9 cellular contexts compared by ENCODE assay signal in genomic region chr11:4636962-4637661, GRCh38. TPM values are rescaled to one million over a fixed set of nuclear protein-coding genes. Genes with fewer than 3 reads are reported as not detected.
DNase-seq lines count a peak whose midpoint lies in the region; ATAC-seq and TF ChIP-seq lines count a peak whose summit lies in the region.
"Had no signal": no experiment of that assay in that cellular context is flagged by ENCODE, and none has a peak within 500 bp of the region (broad histone marks: within the 10 kb centered on the region; RNA-seq: fewer than 3 reads in every experiment).

TSS of gene OR51D1 (plus strand) at chr11:4637477. CDS start at chr11:4639791, 2,314 bp downstream.

- ATAC-seq in GM19324 (IDR thresholded peaks at IDR 0.05; ENCODE audit: low FRiP score, unreplicated experiment), result peak; percentile 88
- ATAC-seq in HG03439 (IDR thresholded peaks at IDR 0.05; ENCODE audit: unreplicated experiment), result peak; percentile 93
- ATAC-seq in lung (ENCODE audit: insufficient read depth, low FRiP score), result peak; percentile 87

- no peaks in the 10 kb centered on the region for H3K4me1 Mint-ChIP-seq in activated CD4-positive, alpha-beta T cell treated with anti-CD3 and anti-CD28 coated beads, Interleukin-2, amount 10 ng/mL, durations not matched to agents 24 days and 14 days

- H3K36me3 ChIP-seq in lung (ENCODE audit: control insufficient read depth in 2 of 2, insufficient read depth in 2 of 2, low read length in 2 of 2), result no peaks in the 10 kb centered on the region

- no peaks in the 10 kb centered on the region for H3K9me3 ChIP-seq in lung (ENCODE audit: control insufficient read depth in 2 of 2, insufficient read depth in 1 of 2, low read length in 1 of 2)

- DNase-seq in NCI-H460 (ENCODE audit: extremely low read depth, low read depth), result peak; percentile 54
- peak; percentile 90 for DNase-seq in activated CD4-positive, alpha-beta T cell treated with anti-CD3 and anti-CD28 coated beads, Interleukin-2, amount 10 ng/mL, durations not matched to agents 24 days and 14 days
- DNase-seq in dorsolateral prefrontal cortex, result peak; percentile 54 to 82 (median 73)
- DNase-seq in lung (ENCODE audit: low spot score), result peak; percentile 69
- peak; percentile 47 to 62 (median 52) for DNase-seq in stimulated activated CD4-positive, alpha-beta T cell treated with anti-CD3 and anti-CD28 coated beads, TNF-alpha, amount 100 ng/mL, for 48 hours (ENCODE audit: low read depth in 3 of 3)

- peaks cover 0 to 8% (median 0%) of the 10 kb centered on the region in 45 donors for H3K27me3 ChIP-seq in dorsolateral prefrontal cortex
- no peaks in the 10 kb centered on the region for H3K27me3 ChIP-seq in lung (ENCODE audit: control insufficient read depth, insufficient read depth)

- no peaks in the 10 kb centered on the region for H3K36me3 Mint-ChIP-seq in activated CD4-positive, alpha-beta T cell treated with anti-CD3 and anti-CD28 coated beads, Interleukin-2, amount 10 ng/mL, durations not matched to agents 24 days and 14 days (ENCODE audit: low read depth)
- H3K36me3 Mint-ChIP-seq: activated naive CD8-positive, alpha-beta T cell had no signal

- no peak within 1 kb of the TSS for H3K27ac Mint-ChIP-seq in activated CD4-positive, alpha-beta T cell treated with anti-CD3 and anti-CD28 coated beads, Interleukin-2, amount 10 ng/mL, durations not matched to agents 24 days and 14 days
- H3K27ac Mint-ChIP-seq: activated naive CD8-positive, alpha-beta T cell had no signal

- H3K4me3 ChIP-seq in dorsolateral prefrontal cortex (peak within 1 kb of the TSS in 34 of 59 donors; percentile 3 to 49 (median 30)), lung (no peak within 1 kb of the TSS)

- 32 to 33% methylated on average over 21 of the region's 21 CpGs for WGBS in lung, 2 donors

- TF ChIP-seq CTCF in C4-2B (conservative IDR thresholded peaks at IDR 0.05) (peak; percentile 93), dorsolateral prefrontal cortex (IDR thresholded peaks at IDR 0.05 in 54 of 56, conservative IDR thresholded peaks at IDR 0.05 in 2 of 56; ENCODE audit: low read depth in 1 of 56, partially characterized antibody in 56 of 56) (peak; percentile 52 to 94 (median 86)), lung (IDR thresholded peaks at IDR 0.05; ENCODE audit: control extremely low read depth, extremely low read depth) (peak; percentile 59)

- H3K9me3 Mint-ChIP-seq in activated CD4-positive, alpha-beta T cell treated with anti-CD3 and anti-CD28 coated beads, Interleukin-2, amount 10 ng/mL, durations not matched to agents 24 days and 14 days, result no peaks in the 10 kb centered on the region

- H3K27ac ChIP-seq in C4-2B, result peak within 1 kb of the TSS; percentile 9; the same call in 1 of the 2 replicates
- H3K27ac ChIP-seq in dorsolateral prefrontal cortex, result no peak within 1 kb of the TSS
- no peak within 1 kb of the TSS for H3K27ac ChIP-seq in lung (ENCODE audit: low read depth in 1 of 2, low read length in 1 of 2)

- H3K4me3 Mint-ChIP-seq in activated CD4-positive, alpha-beta T cell treated with anti-CD3 and anti-CD28 coated beads, Interleukin-2, amount 10 ng/mL, durations not matched to agents 24 days and 14 days, result no peak within 1 kb of the TSS
- H3K4me3 Mint-ChIP-seq: activated naive CD8-positive, alpha-beta T cell had no signal

- no peaks in the 10 kb centered on the region for H3K4me1 ChIP-seq in lung (ENCODE audit: control insufficient read depth in 2 of 2, insufficient read depth in 2 of 2, low read length in 2 of 2)

- H3K27me3 Mint-ChIP-seq in activated CD4-positive, alpha-beta T cell treated with anti-CD3 and anti-CD28 coated beads, Interleukin-2, amount 10 ng/mL, durations not matched to agents 24 days and 14 days, result no peaks in the 10 kb centered on the region

- intact Hi-C loops in activated CD4-positive, alpha-beta T cell treated with anti-CD3 and anti-CD28 coated beads, Interleukin-2, amount 10 ng/mL, durations not matched to agents 24 days and 14 days (cut with micrococcal nuclease), result loop anchor here (1.0 to 10.0 kb wide), 4 partner anchors 148 to 1168 kb away; partner anchors contain the start of gene OR52N2
- intact Hi-C loops in dorsolateral prefrontal cortex (cut with DNase I), result loop anchor here (1.0 to 10.0 kb wide), 2 partner anchors 367 to 368 kb away; no protein-coding TSS in a partner anchor

RNA-seq across cellular contexts. Expression of gene OR51D1, which starts in this region (rescaled TPM):
- total RNA-seq in NCI-H460 (2014; rRNA removed; shearing (Covaris generic)), result not detected in 2 replicates
- not detected in 2 replicates for polyA plus RNA-seq in NCI-H460 (2014; cell fraction: nucleus; rRNA removed)
- not detected in 2 replicates for total RNA-seq in activated CD4-positive, alpha-beta T cell treated with anti-CD3 and anti-CD28 coated beads, Interleukin-2, amount 10 ng/mL, durations not matched to agents 24 days and 14 days
- not detected for total RNA-seq in dorsolateral prefrontal cortex
- total RNA-seq in lung, result not detected
- not detected for polyA plus RNA-seq in lung

Comparison
In these comparisons a context has a peak if more than half of its experiments do, and no peak if none do; other contexts are left out.
1. Peak in DNase-seq in NCI-H460; RNA of the gene not detected or under 1 TPM.
2. Peak in DNase-seq in activated CD4-positive, alpha-beta T cell treated with anti-CD3 and anti-CD28 coated beads, Interleukin-2, amount 10 ng/mL, durations not matched to agents 24 days and 14 days; RNA of the gene not detected or under 1 TPM.
3. Peak in DNase-seq and H3K4me3 ChIP-seq in dorsolateral prefrontal cortex; RNA of the gene not detected or under 1 TPM.
4. Peak in DNase-seq and ATAC-seq in lung; RNA of the gene not detected or under 1 TPM.